Comparison of ENCODE assay signal across 10 cellular contexts in genomic region chr16:11087691-11088431, GRCh38.
DNase-seq lines count a peak whose midpoint lies in the region; ATAC-seq lines count a peak whose summit lies in the region.
"Had no signal": no experiment of that assay in that cellular context is flagged by ENCODE, and none has a peak within 500 bp of the region (broad histone marks: within the 10 kb centered on the region; RNA-seq: fewer than 3 reads in every experiment).

No MANE protein-coding gene starts in this region.

- H3K4me3 Mint-ChIP-seq in T-helper 1 cell treated with Interleukin-12 subunit alpha and Interleukin-12 subunit beta and Interleukin-4 antibody, amounts not matched to agents 30 μg/mL and 1 μg/mL, for 36 hours = no peak overlapping the region
- no peak overlapping the region for H3K4me3 Mint-ChIP-seq in central memory CD8-positive, alpha-beta T cell
- no peak overlapping the region for H3K4me3 Mint-ChIP-seq in stimulated activated memory B cell treated with anti-CD40 and anti-IgM and Interleukin-4, amounts not matched to agents 10 μg/mL and 1 μg/mL and 100 μg/mL, for 72 hours

- H3K9me3 Mint-ChIP-seq in T-helper 1 cell treated with Interleukin-12 subunit alpha and Interleukin-12 subunit beta and Interleukin-4 antibody, amounts not matched to agents 30 μg/mL and 1 μg/mL, for 36 hours = no peaks in the 10 kb centered on the region
- H3K9me3 Mint-ChIP-seq in central memory CD8-positive, alpha-beta T cell = no peaks in the 10 kb centered on the region
- H3K9me3 Mint-ChIP-seq in stimulated activated memory B cell treated with anti-CD40 and anti-IgM and Interleukin-4, amounts not matched to agents 10 μg/mL and 1 μg/mL and 100 μg/mL, for 72 hours = no peaks in the 10 kb centered on the region

- H3K36me3 Mint-ChIP-seq in T-helper 1 cell treated with Interleukin-12 subunit alpha and Interleukin-12 subunit beta and Interleukin-4 antibody, amounts not matched to agents 30 μg/mL and 1 μg/mL, for 36 hours (ENCODE audit: low read depth) = peaks cover 10% of the 10 kb centered on the region
- peaks cover 4% of the 10 kb centered on the region for H3K36me3 Mint-ChIP-seq in central memory CD8-positive, alpha-beta T cell (ENCODE audit: insufficient read depth)
- H3K36me3 Mint-ChIP-seq in stimulated activated memory B cell treated with anti-CD40 and anti-IgM and Interleukin-4, amounts not matched to agents 10 μg/mL and 1 μg/mL and 100 μg/mL, for 72 hours = peaks cover 54% of the 10 kb centered on the region

- DNase-seq in NCI-H524 (lab: John Stamatoyannopoulos, UW) (peak; percentile 41 to 74), NCI-H524 treated with DMSO at 0.1 percent for 48 hours (lab: John Stamatoyannopoulos, UW) (no peak), NCI-H1417 treated with DMSO at 0.1 percent for 48 hours (lab: John Stamatoyannopoulos, UW) (no peak), HPDE6-E6E7 (ENCODE audit: extremely low spot score) (no peak), A172 (ENCODE audit: low spot score) (no peak)
- no peak for DNase-seq in central memory CD8-positive, alpha-beta T cell (ENCODE audit: low spot score in 2 of 2)
- DNase-seq: NCI-H1417, right lobe of liver had no signal

- peak overlapping the region; percentile 59 for H3K27ac Mint-ChIP-seq in T-helper 1 cell treated with Interleukin-12 subunit alpha and Interleukin-12 subunit beta and Interleukin-4 antibody, amounts not matched to agents 30 μg/mL and 1 μg/mL, for 36 hours
- peak overlapping the region; percentile 44 for H3K27ac Mint-ChIP-seq in central memory CD8-positive, alpha-beta T cell (ENCODE audit: low read depth)
- peak overlapping the region; percentile 73 for H3K27ac Mint-ChIP-seq in stimulated activated memory B cell treated with anti-CD40 and anti-IgM and Interleukin-4, amounts not matched to agents 10 μg/mL and 1 μg/mL and 100 μg/mL, for 72 hours

- peaks cover 55% of the 10 kb centered on the region for H3K4me1 Mint-ChIP-seq in T-helper 1 cell treated with Interleukin-12 subunit alpha and Interleukin-12 subunit beta and Interleukin-4 antibody, amounts not matched to agents 30 μg/mL and 1 μg/mL, for 36 hours (ENCODE audit: low read depth)
- H3K4me1 Mint-ChIP-seq in central memory CD8-positive, alpha-beta T cell = peaks cover 15% of the 10 kb centered on the region
- peaks cover 50% of the 10 kb centered on the region for H3K4me1 Mint-ChIP-seq in stimulated activated memory B cell treated with anti-CD40 and anti-IgM and Interleukin-4, amounts not matched to agents 10 μg/mL and 1 μg/mL and 100 μg/mL, for 72 hours

- ATAC-seq in central memory CD8-positive, alpha-beta T cell (replicated peaks; ENCODE audit: extremely low read depth, poor library complexity, severe bottlenecking) = peak; percentile 32
- no peak for ATAC-seq in stimulated activated memory B cell treated with anti-CD40 and anti-IgM and Interleukin-4, amounts not matched to agents 10 μg/mL and 1 μg/mL and 100 μg/mL, for 72 hours

- H3K27me3 Mint-ChIP-seq in T-helper 1 cell treated with Interleukin-12 subunit alpha and Interleukin-12 subunit beta and Interleukin-4 antibody, amounts not matched to agents 30 μg/mL and 1 μg/mL, for 36 hours (ENCODE audit: low read depth) = no peaks in the 10 kb centered on the region
- H3K27me3 Mint-ChIP-seq in central memory CD8-positive, alpha-beta T cell = no peaks in the 10 kb centered on the region
- no peaks in the 10 kb centered on the region for H3K27me3 Mint-ChIP-seq in stimulated activated memory B cell treated with anti-CD40 and anti-IgM and Interleukin-4, amounts not matched to agents 10 μg/mL and 1 μg/mL and 100 μg/mL, for 72 hours

Comparison
In these comparisons a context has a peak if more than half of its experiments do, and no peak if none do; other contexts are left out.
1. DNase-seq: peak in NCI-H524 (2 of 2); none in NCI-H524 treated with DMSO at 0.1 percent for 48 hours (single experiment), central memory CD8-positive, alpha-beta T cell (0 of 2), NCI-H1417 treated with DMSO at 0.1 percent for 48 hours (single experiment), HPDE6-E6E7 (single experiment) and A172 (single experiment).
2. Peak in every context shown above with its lines, with median percentiles within 50 percentile points of each other: H3K27ac Mint-ChIP-seq.